ENCODE assay signal across 1 cellular context in the genomic region with DNA sequence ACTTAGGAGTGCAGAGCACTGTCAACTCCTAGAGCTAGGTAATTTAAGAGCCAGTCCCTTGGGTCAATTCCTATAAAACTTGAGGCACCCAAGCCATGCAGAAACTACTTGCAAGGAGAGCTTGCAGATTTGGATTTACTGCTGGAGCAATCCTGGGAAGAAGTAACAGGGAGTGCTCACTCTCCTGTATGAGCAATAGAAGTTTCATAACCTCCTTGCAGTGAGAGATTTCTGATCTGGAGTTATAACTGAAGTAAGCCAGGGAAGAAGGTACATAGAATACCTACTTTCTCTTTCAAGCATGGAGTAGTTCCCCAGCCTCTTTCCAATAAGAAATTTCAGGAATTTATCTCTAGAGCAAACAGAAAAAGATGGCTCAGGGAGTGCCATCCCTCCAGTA.
TF ChIP-seq lines count a peak whose summit lies in the region.

No MANE protein-coding gene starts in this region.

TF ChIP-seq in H1, 55 proteins besides CTCF, POLR2A, EP300 and RAD21:
- TF ChIP-seq, protein P1, sequence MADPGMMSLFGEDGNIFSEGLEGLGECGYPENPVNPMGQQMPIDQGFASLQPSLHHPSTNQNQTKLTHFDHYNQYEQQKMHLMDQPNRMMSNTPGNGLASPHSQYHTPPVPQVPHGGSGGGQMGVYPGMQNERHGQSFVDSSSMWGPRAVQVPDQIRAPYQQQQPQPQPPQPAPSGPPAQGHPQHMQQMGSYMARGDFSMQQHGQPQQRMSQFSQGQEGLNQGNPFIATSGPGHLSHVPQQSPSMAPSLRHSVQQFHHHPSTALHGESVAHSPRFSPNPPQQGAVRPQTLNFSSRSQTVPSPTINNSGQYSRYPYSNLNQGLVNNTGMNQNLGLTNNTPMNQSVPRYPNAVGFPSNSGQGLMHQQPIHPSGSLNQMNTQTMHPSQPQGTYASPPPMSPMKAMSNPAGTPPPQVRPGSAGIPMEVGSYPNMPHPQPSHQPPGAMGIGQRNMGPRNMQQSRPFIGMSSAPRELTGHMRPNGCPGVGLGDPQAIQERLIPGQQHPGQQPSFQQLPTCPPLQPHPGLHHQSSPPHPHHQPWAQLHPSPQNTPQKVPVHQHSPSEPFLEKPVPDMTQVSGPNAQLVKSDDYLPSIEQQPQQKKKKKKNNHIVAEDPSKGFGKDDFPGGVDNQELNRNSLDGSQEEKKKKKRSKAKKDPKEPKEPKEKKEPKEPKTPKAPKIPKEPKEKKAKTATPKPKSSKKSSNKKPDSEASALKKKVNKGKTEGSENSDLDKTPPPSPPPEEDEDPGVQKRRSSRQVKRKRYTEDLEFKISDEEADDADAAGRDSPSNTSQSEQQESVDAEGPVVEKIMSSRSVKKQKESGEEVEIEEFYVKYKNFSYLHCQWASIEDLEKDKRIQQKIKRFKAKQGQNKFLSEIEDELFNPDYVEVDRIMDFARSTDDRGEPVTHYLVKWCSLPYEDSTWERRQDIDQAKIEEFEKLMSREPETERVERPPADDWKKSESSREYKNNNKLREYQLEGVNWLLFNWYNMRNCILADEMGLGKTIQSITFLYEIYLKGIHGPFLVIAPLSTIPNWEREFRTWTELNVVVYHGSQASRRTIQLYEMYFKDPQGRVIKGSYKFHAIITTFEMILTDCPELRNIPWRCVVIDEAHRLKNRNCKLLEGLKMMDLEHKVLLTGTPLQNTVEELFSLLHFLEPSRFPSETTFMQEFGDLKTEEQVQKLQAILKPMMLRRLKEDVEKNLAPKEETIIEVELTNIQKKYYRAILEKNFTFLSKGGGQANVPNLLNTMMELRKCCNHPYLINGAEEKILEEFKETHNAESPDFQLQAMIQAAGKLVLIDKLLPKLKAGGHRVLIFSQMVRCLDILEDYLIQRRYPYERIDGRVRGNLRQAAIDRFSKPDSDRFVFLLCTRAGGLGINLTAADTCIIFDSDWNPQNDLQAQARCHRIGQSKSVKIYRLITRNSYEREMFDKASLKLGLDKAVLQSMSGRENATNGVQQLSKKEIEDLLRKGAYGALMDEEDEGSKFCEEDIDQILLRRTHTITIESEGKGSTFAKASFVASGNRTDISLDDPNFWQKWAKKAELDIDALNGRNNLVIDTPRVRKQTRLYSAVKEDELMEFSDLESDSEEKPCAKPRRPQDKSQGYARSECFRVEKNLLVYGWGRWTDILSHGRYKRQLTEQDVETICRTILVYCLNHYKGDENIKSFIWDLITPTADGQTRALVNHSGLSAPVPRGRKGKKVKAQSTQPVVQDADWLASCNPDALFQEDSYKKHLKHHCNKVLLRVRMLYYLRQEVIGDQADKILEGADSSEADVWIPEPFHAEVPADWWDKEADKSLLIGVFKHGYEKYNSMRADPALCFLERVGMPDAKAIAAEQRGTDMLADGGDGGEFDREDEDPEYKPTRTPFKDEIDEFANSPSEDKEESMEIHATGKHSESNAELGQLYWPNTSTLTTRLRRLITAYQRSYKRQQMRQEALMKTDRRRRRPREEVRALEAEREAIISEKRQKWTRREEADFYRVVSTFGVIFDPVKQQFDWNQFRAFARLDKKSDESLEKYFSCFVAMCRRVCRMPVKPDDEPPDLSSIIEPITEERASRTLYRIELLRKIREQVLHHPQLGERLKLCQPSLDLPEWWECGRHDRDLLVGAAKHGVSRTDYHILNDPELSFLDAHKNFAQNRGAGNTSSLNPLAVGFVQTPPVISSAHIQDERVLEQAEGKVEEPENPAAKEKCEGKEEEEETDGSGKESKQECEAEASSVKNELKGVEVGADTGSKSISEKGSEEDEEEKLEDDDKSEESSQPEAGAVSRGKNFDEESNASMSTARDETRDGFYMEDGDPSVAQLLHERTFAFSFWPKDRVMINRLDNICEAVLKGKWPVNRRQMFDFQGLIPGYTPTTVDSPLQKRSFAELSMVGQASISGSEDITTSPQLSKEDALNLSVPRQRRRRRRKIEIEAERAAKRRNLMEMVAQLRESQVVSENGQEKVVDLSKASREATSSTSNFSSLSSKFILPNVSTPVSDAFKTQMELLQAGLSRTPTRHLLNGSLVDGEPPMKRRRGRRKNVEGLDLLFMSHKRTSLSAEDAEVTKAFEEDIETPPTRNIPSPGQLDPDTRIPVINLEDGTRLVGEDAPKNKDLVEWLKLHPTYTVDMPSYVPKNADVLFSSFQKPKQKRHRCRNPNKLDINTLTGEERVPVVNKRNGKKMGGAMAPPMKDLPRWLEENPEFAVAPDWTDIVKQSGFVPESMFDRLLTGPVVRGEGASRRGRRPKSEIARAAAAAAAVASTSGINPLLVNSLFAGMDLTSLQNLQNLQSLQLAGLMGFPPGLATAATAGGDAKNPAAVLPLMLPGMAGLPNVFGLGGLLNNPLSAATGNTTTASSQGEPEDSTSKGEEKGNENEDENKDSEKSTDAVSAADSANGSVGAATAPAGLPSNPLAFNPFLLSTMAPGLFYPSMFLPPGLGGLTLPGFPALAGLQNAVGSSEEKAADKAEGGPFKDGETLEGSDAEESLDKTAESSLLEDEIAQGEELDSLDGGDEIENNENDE (IDR thresholded peaks at IDR 0.05; ENCODE audit: insufficient replicate concordance, low read length), result no peak
- no peak for TF ChIP-seq BACH1 (IDR thresholded peaks at IDR 0.05; ENCODE audit: low read length)
- no peak for TF ChIP-seq RNF2 (IDR thresholded peaks at IDR 0.05; ENCODE audit: borderline replicate concordance, low read depth, low read length, missing control alignments, poor library complexity, severe bottlenecking)
- TF ChIP-seq CREB1 (IDR thresholded peaks at IDR 0.05), result no peak
- no peak for TF ChIP-seq RBBP5 (IDR thresholded peaks at IDR 0.05; ENCODE audit: borderline replicate concordance, low read depth, low read length)
- no peak for TF ChIP-seq JUND (IDR thresholded peaks at IDR 0.05; ENCODE audit: low read length)
- no peak for TF ChIP-seq SIRT6 (IDR thresholded peaks at IDR 0.05; ENCODE audit: low read length)
- TF ChIP-seq NANOG (IDR thresholded peaks at IDR 0.05; ENCODE audit: insufficient read depth, low read depth, low read length, poor library complexity, severe bottlenecking), result no peak
- no peak for TF ChIP-seq SP4 (IDR thresholded peaks at IDR 0.05; ENCODE audit: low read length)
- no peak for TF ChIP-seq KDM5A (IDR thresholded peaks at IDR 0.05; ENCODE audit: low read length)
- TF ChIP-seq TAF7 (optimal IDR thresholded peaks at IDR 0.05; ENCODE audit: borderline replicate concordance, low read depth, low read length), result no peak
- TF ChIP-seq POLR2AphosphoS5 (IDR thresholded peaks at IDR 0.05; ENCODE audit: low read depth, low read length), result no peak
- no peak for TF ChIP-seq CBX5 (IDR thresholded peaks at IDR 0.05; ENCODE audit: low read depth, low read length)
- TF ChIP-seq SIN3A (conservative IDR thresholded peaks at IDR 0.05 in 1 of 2, IDR thresholded peaks at IDR 0.05 in 1 of 2; ENCODE audit: low read depth in 1 of 2, low read length in 2 of 2), result no peak
- no peak for TF ChIP-seq HDAC2 (IDR thresholded peaks at IDR 0.05; ENCODE audit: borderline replicate concordance in 1 of 2, low read depth in 2 of 2, low read length in 2 of 2)
- TF ChIP-seq EGR1 (IDR thresholded peaks at IDR 0.05; ENCODE audit: borderline replicate concordance, low read depth, low read length), result no peak
